In genomic region chr19:19670070-19670551, GRCh38 we compare ENCODE assay signal across 9 cellular contexts. TPM values are rescaled to one million over a fixed set of nuclear protein-coding genes. Genes with fewer than 3 reads are reported as not detected.
A peak's percentile ranks its signal among the peaks of the same experiment; 100 is the strongest.
DNase-seq lines count a peak whose midpoint lies in the region; ATAC-seq and TF ChIP-seq lines count a peak whose summit lies in the region.
"Had no signal": no experiment of that assay in that cellular context is flagged by ENCODE, and none has a peak within 500 bp of the region (broad histone marks: within the 10 kb centered on the region; RNA-seq: fewer than 3 reads in every experiment).

No MANE protein-coding gene starts in this region.

- peaks cover 28% of the 10 kb centered on the region for H3K4me1 ChIP-seq in CD8-positive, alpha-beta T cell (ENCODE audit: insufficient read depth, low read length)
- peaks cover 12% of the 10 kb centered on the region for H3K4me1 ChIP-seq in Loucy (ENCODE audit: insufficient read depth, low read length, poor library complexity, severe bottlenecking)
- peaks cover 14 to 33% of the 10 kb centered on the region in 2 donors for H3K4me1 ChIP-seq in naive thymus-derived CD4-positive, alpha-beta T cell (ENCODE audit: control insufficient read depth in 2 of 2, insufficient read depth in 2 of 2, low read length in 2 of 2)

- CTCF ChIA-PET in CD8-positive, alpha-beta T cell (lab: Charles Lee): interaction anchor here (1.0 to 1.4 kb wide), 2 partner anchors 14 to 16 kb away, joined by 3 read pairs; no protein-coding TSS in a partner anchor
- CTCF ChIA-PET in naive thymus-derived CD4-positive, alpha-beta T cell (lab: Charles Lee): interaction anchor here (1.4 kb wide), 1 partner anchor 26 kb away, joined by 4 read pairs; the partner anchor contains the start of gene GMIP

- no peaks in the 10 kb centered on the region for H3K27me3 Mint-ChIP-seq in CD8-positive, alpha-beta T cell (ENCODE audit: low read depth)
- H3K27me3 Mint-ChIP-seq in dendritic cell treated with granulocyte-macrophage colony-stimulating factor and Interleukin-4, amounts not matched to agents 40 ng/mL and 50 ng/mL, for 4 days: no peaks in the 10 kb centered on the region
- peaks cover 0 to 4% (median 0%) of the 10 kb centered on the region in 5 donors for H3K27me3 Mint-ChIP-seq in naive thymus-derived CD4-positive, alpha-beta T cell

- H2AFZ ChIP-seq in Loucy (ENCODE audit: low read length): no peak overlapping the region

- peaks cover 52% of the 10 kb centered on the region for H3K79me2 ChIP-seq in Loucy (ENCODE audit: insufficient read depth, low read length)

- peaks cover 24% of the 10 kb centered on the region for H3K36me3 ChIP-seq in CD8-positive, alpha-beta T cell (ENCODE audit: insufficient read depth, low read length)
- H3K36me3 ChIP-seq in Loucy (ENCODE audit: insufficient read depth, low read length): no peaks in the 10 kb centered on the region; the same call in 1 of the 2 replicates
- peaks cover 19 to 58% (median 20%) of the 10 kb centered on the region in 3 experiments for H3K36me3 ChIP-seq in naive thymus-derived CD4-positive, alpha-beta T cell (ENCODE audit: control insufficient read depth in 2 of 3, insufficient read depth in 3 of 3, low read length in 3 of 3)

- peaks cover 11% of the 10 kb centered on the region for H3K9me3 Mint-ChIP-seq in CD8-positive, alpha-beta T cell
- peaks cover 29% of the 10 kb centered on the region for H3K9me3 Mint-ChIP-seq in dendritic cell treated with granulocyte-macrophage colony-stimulating factor and Interleukin-4, amounts not matched to agents 40 ng/mL and 50 ng/mL, for 4 days
- H3K9me3 Mint-ChIP-seq in naive thymus-derived CD4-positive, alpha-beta T cell: peaks cover 0 to 61% (median 28%) of the 10 kb centered on the region in 11 donors

- H3K27ac Mint-ChIP-seq in CD8-positive, alpha-beta T cell: peak overlapping the region; percentile 95
- peak overlapping the region; percentile 97 for H3K27ac Mint-ChIP-seq in dendritic cell treated with granulocyte-macrophage colony-stimulating factor and Interleukin-4, amounts not matched to agents 40 ng/mL and 50 ng/mL, for 4 days
- peak overlapping the region; percentile 87 to 99 (median 95) for H3K27ac Mint-ChIP-seq in naive thymus-derived CD4-positive, alpha-beta T cell

- no peak for DNase-seq in CD8-positive, alpha-beta T cell
- DNase-seq in naive thymus-derived CD4-positive, alpha-beta T cell: no peak
- DNase-seq in stimulated activated CD4-positive, alpha-beta T cell treated with anti-CD3 and anti-CD28 coated beads, Interleukin-1b, Interleukin-23, amount 100 ng/mL, for 48 hours: no peak
- no peak for DNase-seq in NCI-H510A treated with DMSO at 0.1 percent for 48 hours (lab: John Stamatoyannopoulos, UW)
- DNase-seq: NCI-H526 treated with DMSO at 0.1 percent for 48 hours had no signal

- H3K9me3 ChIP-seq in CD8-positive, alpha-beta T cell (ENCODE audit: low read length): peaks cover 7% of the 10 kb centered on the region
- no peaks in the 10 kb centered on the region for H3K9me3 ChIP-seq in Loucy (ENCODE audit: insufficient read depth, low read depth, low read length)
- peaks cover 0 to 31% (median 20%) of the 10 kb centered on the region in 3 experiments for H3K9me3 ChIP-seq in naive thymus-derived CD4-positive, alpha-beta T cell (ENCODE audit: control insufficient read depth in 2 of 3, low read length in 3 of 3)

- POLR2A ChIA-PET in CD8-positive, alpha-beta T cell (lab: Charles Lee): interaction anchor here (0.7 to 5.2 kb wide), 12 partner anchors 9 to 231 kb away, joined by 3 to 75 read pairs (median 10); partner anchors contain the start of genes ZNF14, ZNF253, ZNF506 and ZNF93
- POLR2A ChIA-PET in naive thymus-derived CD4-positive, alpha-beta T cell (lab: Charles Lee): interaction anchor here (0.6 to 7.1 kb wide), 27 partner anchors 9 to 1935 kb away, joined by 3 to 119 read pairs (median 9); partner anchors contain the start of genes GMIP, NDUFA13, TSSK6 and ZNF14

- H3F3A ChIP-seq in Loucy (ENCODE audit: low read depth): 0 out of 2 replicates have a peak, but pooled peaks cover 3% of the 10 kb centered on the region

- peak overlapping the region; percentile 85 for H3K27ac ChIP-seq in CD8-positive, alpha-beta T cell (ENCODE audit: low read depth, low read length)
- peak overlapping the region; percentile 93 for H3K27ac ChIP-seq in naive thymus-derived CD4-positive, alpha-beta T cell (ENCODE audit: low read depth, low read length)

- intact Hi-C loops in CD8-positive, alpha-beta T cell (cut with DNase I, micrococcal nuclease): no loop called here
- intact Hi-C loops in dendritic cell treated with granulocyte-macrophage colony-stimulating factor and Interleukin-4, amounts not matched to agents 40 ng/mL and 50 ng/mL, for 4 days (cut with micrococcal nuclease): no loop called here
- intact Hi-C loops in naive thymus-derived CD4-positive, alpha-beta T cell (cut with micrococcal nuclease): no loop called here

- peaks cover 55% of the 10 kb centered on the region for H3K36me3 Mint-ChIP-seq in CD8-positive, alpha-beta T cell
- H3K36me3 Mint-ChIP-seq in dendritic cell treated with granulocyte-macrophage colony-stimulating factor and Interleukin-4, amounts not matched to agents 40 ng/mL and 50 ng/mL, for 4 days (ENCODE audit: low read depth): peaks cover 66% of the 10 kb centered on the region
- peaks cover 6 to 81% (median 36%) of the 10 kb centered on the region in 5 donors for H3K36me3 Mint-ChIP-seq in naive thymus-derived CD4-positive, alpha-beta T cell

- H3K4me1 Mint-ChIP-seq in CD8-positive, alpha-beta T cell (ENCODE audit: low read depth): peaks cover 39% of the 10 kb centered on the region
- H3K4me1 Mint-ChIP-seq in dendritic cell treated with granulocyte-macrophage colony-stimulating factor and Interleukin-4, amounts not matched to agents 40 ng/mL and 50 ng/mL, for 4 days (ENCODE audit: low read depth): peaks cover 26% of the 10 kb centered on the region
- peaks cover 5 to 54% (median 28%) of the 10 kb centered on the region in 7 donors for H3K4me1 Mint-ChIP-seq in naive thymus-derived CD4-positive, alpha-beta T cell

- peaks cover 7% of the 10 kb centered on the region for H4K20me1 ChIP-seq in Loucy (ENCODE audit: insufficient read depth, low read length, poor library complexity, severe bottlenecking)

- no peaks in the 10 kb centered on the region for H3K9me2 ChIP-seq in Loucy (replicated peaks; ENCODE audit: low read depth, low read length)

- no peaks in the 10 kb centered on the region for H3K27me3 ChIP-seq in CD8-positive, alpha-beta T cell (ENCODE audit: insufficient read depth, low read length)
- no peaks in the 10 kb centered on the region for H3K27me3 ChIP-seq in Loucy (ENCODE audit: insufficient read depth, low read length, poor library complexity, severe bottlenecking)
- H3K27me3 ChIP-seq in naive thymus-derived CD4-positive, alpha-beta T cell (ENCODE audit: control insufficient read depth in 2 of 2, insufficient read depth in 2 of 2, low read length in 2 of 2): no peaks in the 10 kb centered on the region

- peak overlapping the region; percentile 94 for H3K9ac ChIP-seq in Loucy (ENCODE audit: low read depth, low read length, poor library complexity, severe bottlenecking)

- peak overlapping the region; percentile 60 for H3K4me3 ChIP-seq in CD8-positive, alpha-beta T cell (ENCODE audit: low read depth, low read length)
- H3K4me3 ChIP-seq in Loucy (ENCODE audit: low read length, poor library complexity, severe bottlenecking): peak overlapping the region; percentile 88
- peak overlapping the region; percentile 65 for H3K4me3 ChIP-seq in naive thymus-derived CD4-positive, alpha-beta T cell (ENCODE audit: low read length)

- peak overlapping the region; percentile 79 for H3K4me2 ChIP-seq in Loucy (ENCODE audit: low read depth, low read length, poor library complexity, severe bottlenecking)

- ATAC-seq in CD8-positive, alpha-beta T cell: no peak
- no peak for ATAC-seq in naive thymus-derived CD4-positive, alpha-beta T cell
- ATAC-seq in GM21360 (IDR thresholded peaks at IDR 0.05; ENCODE audit: unreplicated experiment) (no peak), HG03520 (IDR thresholded peaks at IDR 0.05; ENCODE audit: unreplicated experiment) (no peak)

- TF ChIP-seq CTCF in CD8-positive, alpha-beta T cell (IDR thresholded peaks at IDR 0.05): no peak
- TF ChIP-seq CTCF in Loucy (conservative IDR thresholded peaks at IDR 0.05; ENCODE audit: low read length): no peak

- peak overlapping the region; percentile 86 for H3K4me3 Mint-ChIP-seq in CD8-positive, alpha-beta T cell
- peak overlapping the region; percentile 96 for H3K4me3 Mint-ChIP-seq in dendritic cell treated with granulocyte-macrophage colony-stimulating factor and Interleukin-4, amounts not matched to agents 40 ng/mL and 50 ng/mL, for 4 days
- peak overlapping the region; percentile 86 to 96 (median 91) for H3K4me3 Mint-ChIP-seq in naive thymus-derived CD4-positive, alpha-beta T cell

RNA-seq across cellular contexts. Expression of gene ZNF101, which starts 1.5 kb away (rescaled TPM):
- 10 to 100 TPM; 71.2 to 75.5 TPM for total RNA-seq in CD8-positive, alpha-beta T cell
- total RNA-seq in naive thymus-derived CD4-positive, alpha-beta T cell: 100 to 1,000 TPM in 2 of 5 experiments, 10 to 100 TPM in 3; 67.8 to 202 (median 74.9) TPM
- polyA plus RNA-seq in naive thymus-derived CD4-positive, alpha-beta T cell: 100 to 1,000 TPM; 113 to 143 TPM

RNA-seq across cellular contexts. Expression of gene ATP13A1, which starts 6.6 kb away (rescaled TPM):
- total RNA-seq in CD8-positive, alpha-beta T cell: 10 to 100 TPM; 79.4 to 87.9 TPM
- total RNA-seq in naive thymus-derived CD4-positive, alpha-beta T cell: 100 to 1,000 TPM in 2 of 5 experiments, 10 to 100 TPM in 3; 86.5 to 138 (median 98.9) TPM
- polyA plus RNA-seq in naive thymus-derived CD4-positive, alpha-beta T cell: 10 to 100 TPM; 22.2 to 52.7 TPM

RNA-seq across cellular contexts. Expression of gene GMIP, which starts 26.7 kb away (rescaled TPM):
- total RNA-seq in CD8-positive, alpha-beta T cell: 10 to 100 TPM; 82.7 to 85.7 TPM
- total RNA-seq in naive thymus-derived CD4-positive, alpha-beta T cell: 100 to 1,000 TPM in 3 of 5 experiments, 10 to 100 TPM in 2; 97.2 to 141 (median 109) TPM
- 10 to 100 TPM; 32.9 to 68.6 TPM for polyA plus RNA-seq in naive thymus-derived CD4-positive, alpha-beta T cell

RNA-seq across cellular contexts. Expression of gene LPAR2, which starts 42.1 kb away (rescaled TPM):
- 10 to 100 TPM; 63.8 to 67.4 TPM for total RNA-seq in CD8-positive, alpha-beta T cell
- 10 to 100 TPM; 64.4 to 91.7 (median 75.0) TPM for total RNA-seq in naive thymus-derived CD4-positive, alpha-beta T cell
- polyA plus RNA-seq in naive thymus-derived CD4-positive, alpha-beta T cell: 10 to 100 TPM; 16.5 to 43.2 TPM

RNA-seq across cellular contexts. Expression of gene PBX4, which starts 51.6 kb away (rescaled TPM):
- total RNA-seq in CD8-positive, alpha-beta T cell: 10 to 100 TPM; 44.4 to 48.8 TPM
- 10 to 100 TPM; 22.6 to 42.7 (median 42.0) TPM for total RNA-seq in naive thymus-derived CD4-positive, alpha-beta T cell
- 1 to 10 TPM; 3.8 to 9.2 TPM for polyA plus RNA-seq in naive thymus-derived CD4-positive, alpha-beta T cell
